21 cellular contexts compared by ENCODE assay signal in genomic region chr2:174959787-174960186, GRCh38. TPM values are rescaled to one million over a fixed set of nuclear protein-coding genes. Genes with fewer than 3 reads are reported as not detected.
DNase-seq lines count a peak whose midpoint lies in the region; ATAC-seq and TF ChIP-seq lines count a peak whose summit lies in the region.
"Had no signal": no experiment of that assay in that cellular context is flagged by ENCODE, and none has a peak within 500 bp of the region (broad histone marks: within the 10 kb centered on the region; RNA-seq: fewer than 3 reads in every experiment).

No MANE protein-coding gene starts in this region.

- H3K9me1 ChIP-seq in IMR-90 (ENCODE audit: insufficient read depth, low read length), result no peaks in the 10 kb centered on the region

- peak overlapping the region; percentile 19 for H2BK120ac ChIP-seq in IMR-90 (ENCODE audit: low read depth, low read length)

- peak overlapping the region; percentile 25; the same call in 1 of the 2 replicates for H2BK20ac ChIP-seq in IMR-90 (ENCODE audit: low read depth, low read length)

- no peak overlapping the region for H4K8ac ChIP-seq in IMR-90 (ENCODE audit: low read depth in 2 of 2, low read length in 2 of 2)

- no TSS peak for BruUV-seq in IMR-90 (replicated peaks; lab: Mats Ljungman, UMichigan)

- 0 out of 2 replicates have a peak overlapping the region, but pooled peaks have one; percentile 13 for H2AK5ac ChIP-seq in IMR-90 (ENCODE audit: low read depth, low read length)

- H3K27me3 ChIP-seq in IMR-90 (ENCODE audit: control insufficient read depth, insufficient read depth, low read length), result no peaks in the 10 kb centered on the region
- H3K27me3 ChIP-seq in esophagus muscularis mucosa, result no peaks in the 10 kb centered on the region
- H3K27me3 ChIP-seq in sigmoid colon, result no peaks in the 10 kb centered on the region
- H3K27me3 ChIP-seq: left lung, ovary had no signal

- H3K4me1 ChIP-seq in IMR-90 (ENCODE audit: control insufficient read depth, insufficient read depth, low read length) (no peaks in the 10 kb centered on the region; the same call in 1 of the 2 replicates), esophagus muscularis mucosa (peaks cover 13 to 21% (median 18%) of the 10 kb centered on the region in 4 donors), sigmoid colon (peaks cover 0 to 12% (median 7%) of the 10 kb centered on the region in 4 donors)
- H3K4me1 ChIP-seq: left lung had no signal

- no peaks in the 10 kb centered on the region for H4K20me1 ChIP-seq in IMR-90 (ENCODE audit: insufficient read depth, low read length)

- no peak for TF ChIP-seq RAD21 in IMR-90 (IDR thresholded peaks at IDR 0.05; ENCODE audit: low read length)

- no peak overlapping the region for H3K56ac ChIP-seq in IMR-90 (ENCODE audit: extremely low read depth, insufficient read depth, low read length)

- H3K27ac ChIP-seq in IMR-90 (ENCODE audit: insufficient read depth, low read length) (no peak overlapping the region), esophagus muscularis mucosa (replicated peaks in 1 of 4) (peak overlapping the region in 3 of 4 donors; percentile 6 to 35 (median 20)), sigmoid colon (peak overlapping the region in 1 of 4 donors; percentile 44)
- H3K27ac ChIP-seq: left lung, ovary had no signal

- no peaks in the 10 kb centered on the region; a peak in 2 of 4 replicates for H3K79me1 ChIP-seq in IMR-90 (ENCODE audit: low read depth in 1 of 2, low read length in 2 of 2)

- WGBS in IMR-90 (ENCODE audit: extremely low coverage in 2 of 2, insufficient read length in 1 of 2), 2 experiments, result 100% methylated on average over 1 of the region's 2 CpGs; no CpG with 5 or more reads in 1 of the 2 experiments
- WGBS in esophagus muscularis mucosa, result 81% methylated on average over 2 of the region's 2 CpGs
- WGBS in sigmoid colon, 2 donors, result 77 to 81% methylated on average over 2 of the region's 2 CpGs

- H4K5ac ChIP-seq in IMR-90 (ENCODE audit: low read depth, low read length), result no peak overlapping the region

- H3K9ac ChIP-seq in IMR-90 (ENCODE audit: low read depth, low read length), result no peak overlapping the region

- peaks cover 23% of the 10 kb centered on the region for H3K4me1 Mint-ChIP-seq in nephron
- no peaks in the 10 kb centered on the region for H3K4me1 Mint-ChIP-seq in activated T-helper 17 cell treated with anti-CD3 and anti-CD28 coated beads, Interleukin-2, amount 50 U/mL, for 72 hours
- H3K4me1 Mint-ChIP-seq: activated naive CD4-positive, alpha-beta T cell treated with anti-CD3 and anti-CD28 coated beads, Interleukin-2, amount 50 U/mL, for 24 hours; stimulated activated naive CD8-positive, alpha-beta T cell treated with anti-CD3 and anti-CD28 coated beads, Interleukin-15, amount 100 ng/mL, for 72 hours had no signal

- H3K9me3 Mint-ChIP-seq in nephron, result no peaks in the 10 kb centered on the region
- no peaks in the 10 kb centered on the region for H3K9me3 Mint-ChIP-seq in activated T-helper 17 cell treated with anti-CD3 and anti-CD28 coated beads, Interleukin-2, amount 50 U/mL, for 72 hours
- H3K9me3 Mint-ChIP-seq: activated naive CD4-positive, alpha-beta T cell treated with anti-CD3 and anti-CD28 coated beads, Interleukin-2, amount 50 U/mL, for 24 hours; activated T-cell treated with anti-CD3 and anti-CD28 coated beads, Interleukin-2, amount 50 U/mL, for 4 hours; stimulated activated naive CD8-positive, alpha-beta T cell treated with anti-CD3 and anti-CD28 coated beads, Interleukin-15, amount 100 ng/mL, for 72 hours; type B pancreatic cell had no signal

- H3K4me3 Mint-ChIP-seq in nephron, result no peak overlapping the region
- H3K4me3 Mint-ChIP-seq in activated T-helper 17 cell treated with anti-CD3 and anti-CD28 coated beads, Interleukin-2, amount 50 U/mL, for 72 hours, result no peak overlapping the region
- H3K4me3 Mint-ChIP-seq: activated naive CD4-positive, alpha-beta T cell treated with anti-CD3 and anti-CD28 coated beads, Interleukin-2, amount 50 U/mL, for 24 hours; activated T-cell treated with anti-CD3 and anti-CD28 coated beads, Interleukin-2, amount 50 U/mL, for 4 hours; brain; stimulated activated naive CD8-positive, alpha-beta T cell treated with anti-CD3 and anti-CD28 coated beads, Interleukin-15, amount 100 ng/mL, for 72 hours; type B pancreatic cell had no signal

- CTCF ChIA-PET in IMR-90 (lab: Yijun Ruan, JAX), result interaction anchor here (1.5 kb wide), 1 partner anchor 11 kb away, joined by 3 read pairs; no protein-coding TSS in a partner anchor

- no peak overlapping the region for H2AK9ac ChIP-seq in IMR-90 (replicated peaks; ENCODE audit: low read depth, low read length, poor library complexity)

- peaks cover 14% of the 10 kb centered on the region for H3K36me3 Mint-ChIP-seq in nephron (ENCODE audit: low read depth)
- no peaks in the 10 kb centered on the region for H3K36me3 Mint-ChIP-seq in activated T-helper 17 cell treated with anti-CD3 and anti-CD28 coated beads, Interleukin-2, amount 50 U/mL, for 72 hours (ENCODE audit: low read depth)
- H3K36me3 Mint-ChIP-seq: activated naive CD4-positive, alpha-beta T cell treated with anti-CD3 and anti-CD28 coated beads, Interleukin-2, amount 50 U/mL, for 24 hours had no signal

- no peaks in the 10 kb centered on the region for H3K36me3 ChIP-seq in IMR-90 (ENCODE audit: control insufficient read depth, insufficient read depth, low read length)
- H3K36me3 ChIP-seq in esophagus muscularis mucosa, result no peaks in the 10 kb centered on the region
- H3K36me3 ChIP-seq in sigmoid colon, result no peaks in the 10 kb centered on the region
- H3K36me3 ChIP-seq: left lung, ovary had no signal

- peak overlapping the region; percentile 23; the same call in 1 of the 3 replicates for H2BK15ac ChIP-seq in IMR-90 (ENCODE audit: low read depth, low read length)

- dilution Hi-C loops in IMR-90 (cut with HindIII; ENCODE audit: low sequenced_read_pairs, unreplicated experiment), result no loop called here

- peak overlapping the region; percentile 12; the same call in 1 of the 2 replicates for H3K18ac ChIP-seq in IMR-90 (ENCODE audit: low read depth, low read length)

- H3K14ac ChIP-seq in IMR-90 (replicated peaks; ENCODE audit: low read depth, low read length), result peak overlapping the region; percentile 50; the same call in 1 of the 2 replicates

- H3K9me3 ChIP-seq in IMR-90 (ENCODE audit: control insufficient read depth, insufficient read depth, low read length), result no peaks in the 10 kb centered on the region
- no peaks in the 10 kb centered on the region for H3K9me3 ChIP-seq in esophagus muscularis mucosa
- H3K9me3 ChIP-seq in sigmoid colon, result no peaks in the 10 kb centered on the region
- H3K9me3 ChIP-seq: left lung, ovary had no signal

- no peaks in the 10 kb centered on the region for H3K27me3 Mint-ChIP-seq in nephron (ENCODE audit: low read depth)
- no peaks in the 10 kb centered on the region for H3K27me3 Mint-ChIP-seq in activated T-helper 17 cell treated with anti-CD3 and anti-CD28 coated beads, Interleukin-2, amount 50 U/mL, for 72 hours
- H3K27me3 Mint-ChIP-seq: activated naive CD4-positive, alpha-beta T cell treated with anti-CD3 and anti-CD28 coated beads, Interleukin-2, amount 50 U/mL, for 24 hours; brain; type B pancreatic cell had no signal

- H4K91ac ChIP-seq in IMR-90 (ENCODE audit: insufficient read depth, low read depth, low read length), result peak overlapping the region; percentile 55; the same call in 1 of the 2 replicates

- peak overlapping the region; percentile 61 for H2AFZ ChIP-seq in IMR-90 (replicated peaks; ENCODE audit: low read length, poor library complexity)

- ATAC-seq in IMR-90 (ENCODE audit: low read depth) (no peak), GM19324 (IDR thresholded peaks at IDR 0.05; ENCODE audit: low FRiP score, unreplicated experiment) (no peak)
- no peak for ATAC-seq in activated T-helper 17 cell treated with anti-CD3 and anti-CD28 coated beads, Interleukin-2, amount 50 U/mL, for 72 hours (replicated peaks)
- ATAC-seq: activated T-cell treated with anti-CD3 and anti-CD28 coated beads, Interleukin-2, amount 50 U/mL, for 4 hours; left lung; stimulated activated naive CD8-positive, alpha-beta T cell treated with anti-CD3 and anti-CD28 coated beads, Interleukin-15, amount 100 ng/mL, for 72 hours had no signal

- H3K23ac ChIP-seq in IMR-90 (ENCODE audit: low read depth, low read length), result no peak overlapping the region

- POLR2A ChIA-PET in IMR-90 (lab: Charles Lee; ENCODE audit: unreplicated experiment), result interaction anchor here (0.5 kb wide), 1 partner anchor 146 kb away, joined by 3 read pairs; no protein-coding TSS in a partner anchor

- TF ChIP-seq POLR2A in IMR-90 (IDR thresholded peaks at IDR 0.05; ENCODE audit: low read depth, low read length) (no peak), esophagus muscularis mucosa (IDR thresholded peaks at IDR 0.05; ENCODE audit: low read depth) (no peak), sigmoid colon (IDR thresholded peaks at IDR 0.05) (no peak)

- no peak overlapping the region for H3K4me3 ChIP-seq in IMR-90 (ENCODE audit: insufficient read depth, low read depth, low read length)
- no peak overlapping the region for H3K4me3 ChIP-seq in esophagus muscularis mucosa
- no peak overlapping the region for H3K4me3 ChIP-seq in sigmoid colon
- H3K4me3 ChIP-seq: left lung, ovary had no signal

- intact Hi-C loops in IMR-90 (cut with micrococcal nuclease), result no loop called here
- intact Hi-C loops in esophagus muscularis mucosa (cut with DNase I), result no loop called here
- intact Hi-C loops in sigmoid colon (cut with DNase I), result no loop called here

- DNase-seq in EH (ENCODE audit: low read depth), result peak; percentile 51
- DNase-seq in IMR-90, result no peak
- no peak for DNase-seq in esophagus muscularis mucosa (ENCODE audit: extremely low spot score)
- DNase-seq in sigmoid colon, result no peak
- DNase-seq in DMS153 treated with DMSO at 0.1 percent for 48 hours (lab: John Stamatoyannopoulos, UW; ENCODE audit: unreplicated experiment), result no peak
- DNase-seq: activated T-cell treated with anti-CD3 and anti-CD28 coated beads, Interleukin-2, amount 50 U/mL, for 4 hours; Calu3; dermis blood vessel endothelial cell; left lung; NCI-H187 treated with DMSO at 0.1 percent for 48 hours; NK-92 treated with Interleukin-12 subunit alpha and Interleukin-12 subunit beta, amount 100 ng/mL, for 24 hours; stimulated activated CD4-positive, alpha-beta T cell treated with anti-CD3 and anti-CD28 coated beads, Interleukin-1b, Interleukin-23, amount 100 ng/mL, for 48 hours; stimulated activated naive CD8-positive, alpha-beta T cell treated with anti-CD3 and anti-CD28 coated beads, Interleukin-15, amount 100 ng/mL, for 72 hours; T1000 had no signal

- no peak overlapping the region for H2BK5ac ChIP-seq in IMR-90 (ENCODE audit: low read depth, low read length, poor library complexity, severe bottlenecking)

- in situ Hi-C loops in IMR-90 (cut with MboI; ENCODE audit: low sequenced_read_pairs), result no loop called here

- peak overlapping the region in 2 of 3 experiments; percentile 18 to 44 for H3K27ac Mint-ChIP-seq in nephron
- H3K27ac Mint-ChIP-seq in activated T-helper 17 cell treated with anti-CD3 and anti-CD28 coated beads, Interleukin-2, amount 50 U/mL, for 72 hours, result no peak overlapping the region
- H3K27ac Mint-ChIP-seq: activated naive CD4-positive, alpha-beta T cell treated with anti-CD3 and anti-CD28 coated beads, Interleukin-2, amount 50 U/mL, for 24 hours; stimulated activated naive CD8-positive, alpha-beta T cell treated with anti-CD3 and anti-CD28 coated beads, Interleukin-15, amount 100 ng/mL, for 72 hours; type B pancreatic cell had no signal

- TF ChIP-seq EP300 in esophagus muscularis mucosa (IDR thresholded peaks at IDR 0.05), result no peak
- no peak for TF ChIP-seq EP300 in sigmoid colon (IDR thresholded peaks at IDR 0.05)

- H3K4ac ChIP-seq in IMR-90 (ENCODE audit: low read depth, low read length), result peak overlapping the region; percentile 40

- no peak overlapping the region for H3K4me2 ChIP-seq in IMR-90 (ENCODE audit: low read depth, low read length)

- TF ChIP-seq CTCF in IMR-90 (conservative IDR thresholded peaks at IDR 0.05; ENCODE audit: low read depth, low read length) (no peak), esophagus muscularis mucosa (IDR thresholded peaks at IDR 0.05) (no peak), nephron (IDR thresholded peaks at IDR 0.05; ENCODE audit: unreplicated experiment in 3 of 3) (no peak), sigmoid colon (IDR thresholded peaks at IDR 0.05) (no peak)

RNA-seq across cellular contexts. Expression of gene CHN1, which starts 45.4 kb away (rescaled TPM):
- total RNA-seq in IMR-90 (2012; rRNA removed) (54.4 and 58.4 TPM in 2 replicates), esophagus muscularis mucosa (10 to 100 TPM; 23.2 to 32.3 (median 29.8) TPM), sigmoid colon (10 to 100 TPM; 11.4 to 15.6 (median 12.6) TPM)
- polyA plus RNA-seq in IMR-90 (2012; rRNA removed) (65.3 and 66.9 TPM in 2 replicates), sigmoid colon (1 to 10 TPM; 2.1 to 5.8 (median 3.6) TPM)
- polyA plus RNA-seq in IMR-90 (2012; cell fraction: cytosol; rRNA removed), result 19.4 and 37.8 TPM in 2 replicates
- polyA plus RNA-seq in IMR-90 (2012; cell fraction: nucleus; rRNA removed; ENCODE audit: low replicate concordance), result 4.6 and 47.5 TPM in 2 replicates
- 10 to 100 TPM in 1 of 2 donors, 1 to 10 TPM in 1; 8.8 to 15.5 TPM for total RNA-seq in activated T-helper 17 cell treated with anti-CD3 and anti-CD28 coated beads, Interleukin-2, amount 50 U/mL, for 72 hours
